ENCODE assay signal across 17 cellular contexts in genomic region chr18:23950644-23951043, GRCh38.
DNase-seq lines count a peak whose midpoint lies in the region; ATAC-seq and TF ChIP-seq lines count a peak whose summit lies in the region.
"Had no signal": no experiment of that assay in that cellular context is flagged by ENCODE, and none has a peak within 500 bp of the region (broad histone marks: within the 10 kb centered on the region; RNA-seq: fewer than 3 reads in every experiment).

No MANE protein-coding gene starts in this region.

- H2AFZ ChIP-seq in GM23338 (no peak overlapping the region), neural progenitor cell (replicated peaks) (no peak overlapping the region)

- H3K9me3 Mint-ChIP-seq in GM23338 (no peaks in the 10 kb centered on the region), endodermal cell (no peaks in the 10 kb centered on the region), neural progenitor cell (no peaks in the 10 kb centered on the region)
- H3K9me3 Mint-ChIP-seq: CD4-positive, CD25-positive, alpha-beta regulatory T cell; HFFc6 had no signal

- peak overlapping the region; percentile 95 for H3K27ac ChIP-seq in GM23338 (ENCODE audit: low read depth)
- H3K27ac ChIP-seq in HUES64 (ENCODE audit: low read depth, low read length) = peak overlapping the region; percentile 71
- no peak overlapping the region for H3K27ac ChIP-seq in endodermal cell (ENCODE audit: low read depth, low read length)
- no peak overlapping the region for H3K27ac ChIP-seq in neural progenitor cell
- H3K27ac ChIP-seq in gastroesophageal sphincter = no peak overlapping the region
- no peak overlapping the region for H3K27ac ChIP-seq in brain microvascular endothelial cell
- H3K27ac ChIP-seq: BLaER1 treated with 17β-estradiol and CSF1 and Interleukin-3, amounts not matched to agents 10 nM and 100 nM had no signal

- TF ChIP-seq CTCF in GM23338 (conservative IDR thresholded peaks at IDR 0.05; ENCODE audit: low read depth in 2 of 2) (no peak), endodermal cell (conservative IDR thresholded peaks at IDR 0.05) (no peak), neural progenitor cell (IDR thresholded peaks at IDR 0.05) (no peak), gastroesophageal sphincter (IDR thresholded peaks at IDR 0.05) (no peak), brain microvascular endothelial cell (IDR thresholded peaks at IDR 0.05; ENCODE audit: low read depth, low read length, missing control alignments) (no peak)

- TF ChIP-seq POLR2A in gastroesophageal sphincter (IDR thresholded peaks at IDR 0.05) = no peak

- 100% methylated on average over 1 of the region's 3 CpGs for WGBS in HUES64
- 75% methylated on average over 2 of the region's 3 CpGs; no CpG with 5 or more reads in 1 of the 2 experiments for WGBS in endodermal cell (ENCODE audit: insufficient coverage in 1 of 2, insufficient read length in 1 of 2), 2 experiments
- whole genome bisulfite sequencing in gastroesophageal sphincter (ENCODE audit: low coverage in 1 of 2), 2 donors = 88 to 98% methylated on average over 1 to 3 of the region's 3 CpGs

- ATAC-seq in GM23338 (peak; percentile 78), gastroesophageal sphincter (no peak)
- ATAC-seq: GM12878 had no signal

- H3F3A ChIP-seq in GM23338 (replicated peaks; ENCODE audit: low read depth) = peaks cover 22% of the 10 kb centered on the region; the same call in 1 of the 2 replicates
- H3F3A ChIP-seq in neural progenitor cell (ENCODE audit: low read depth) = peaks cover 11% of the 10 kb centered on the region

- H4K20me1 ChIP-seq in GM23338 (replicated peaks; ENCODE audit: insufficient read depth) (no peaks in the 10 kb centered on the region), neural progenitor cell (ENCODE audit: low read depth) (no peaks in the 10 kb centered on the region)
- H4K20me1 ChIP-seq: BLaER1 treated with 17β-estradiol and CSF1 and Interleukin-3, amounts not matched to agents 10 nM and 100 nM had no signal

- no peaks in the 10 kb centered on the region for H3K36me3 Mint-ChIP-seq in GM23338 (ENCODE audit: low read depth)
- H3K36me3 Mint-ChIP-seq in endodermal cell (ENCODE audit: low read depth) = no peaks in the 10 kb centered on the region
- H3K36me3 Mint-ChIP-seq in neural progenitor cell = no peaks in the 10 kb centered on the region
- H3K36me3 Mint-ChIP-seq: CD4-positive, CD25-positive, alpha-beta regulatory T cell had no signal

- peaks cover 30% of the 10 kb centered on the region for H3K4me1 ChIP-seq in GM23338 (ENCODE audit: insufficient read depth)
- H3K4me1 ChIP-seq in HUES64 (ENCODE audit: insufficient read depth, low read length) = peaks cover 40% of the 10 kb centered on the region
- H3K4me1 ChIP-seq in endodermal cell (ENCODE audit: control insufficient read depth, insufficient read depth, low read length) = peaks cover 10% of the 10 kb centered on the region
- peaks cover 23% of the 10 kb centered on the region for H3K4me1 ChIP-seq in neural progenitor cell
- no peaks in the 10 kb centered on the region for H3K4me1 ChIP-seq in gastroesophageal sphincter

- H3K79me2 ChIP-seq in GM23338 (replicated peaks; ENCODE audit: insufficient read depth) (no peaks in the 10 kb centered on the region), neural progenitor cell (ENCODE audit: low read depth) (no peaks in the 10 kb centered on the region)

- H3K4me1 Mint-ChIP-seq in GM23338 = peaks cover 30% of the 10 kb centered on the region
- H3K4me1 Mint-ChIP-seq in endodermal cell = peaks cover 29% of the 10 kb centered on the region
- H3K4me1 Mint-ChIP-seq in neural progenitor cell = peaks cover 17% of the 10 kb centered on the region

- no peaks in the 10 kb centered on the region; the same call in 1 of the 2 replicates for H3K9me2 ChIP-seq in GM23338 (ENCODE audit: insufficient read depth)

- no peaks in the 10 kb centered on the region for H3K9me3 ChIP-seq in HUES64 (ENCODE audit: insufficient read depth, low read depth, low read length)
- no peaks in the 10 kb centered on the region for H3K9me3 ChIP-seq in endodermal cell (ENCODE audit: control insufficient read depth, low read length)
- H3K9me3 ChIP-seq in neural progenitor cell (ENCODE audit: low read depth) = no peaks in the 10 kb centered on the region
- H3K9me3 ChIP-seq in gastroesophageal sphincter = no peaks in the 10 kb centered on the region
- H3K9me3 ChIP-seq: BLaER1 treated with 17β-estradiol and CSF1 and Interleukin-3, amounts not matched to agents 10 nM and 100 nM had no signal

- in situ Hi-C loops in brain microvascular endothelial cell (cut with HindIII; ENCODE audit: low pct_ligation_motif_present, low sequenced_read_pairs) = no loop called here

- H3K27ac Mint-ChIP-seq in GM23338 = no peak overlapping the region
- peak overlapping the region; percentile 28 for H3K27ac Mint-ChIP-seq in endodermal cell
- H3K27ac Mint-ChIP-seq in neural progenitor cell = no peak overlapping the region
- H3K27ac Mint-ChIP-seq: HFFc6 had no signal

- H3K4me3 ChIP-seq in GM23338 (peak overlapping the region; percentile 5; the same call in 1 of the 2 replicates), HUES64 (ENCODE audit: low read length) (no peak overlapping the region), endodermal cell (ENCODE audit: low read length) (peak overlapping the region; percentile 27), neural progenitor cell (no peak overlapping the region), gastroesophageal sphincter (no peak overlapping the region), brain microvascular endothelial cell (ENCODE audit: low read depth, low read length) (no peak overlapping the region)
- H3K4me3 ChIP-seq: BLaER1 treated with 17β-estradiol and CSF1 and Interleukin-3, amounts not matched to agents 10 nM and 100 nM; GM12878 had no signal

- TF ChIP-seq EP300 in gastroesophageal sphincter (IDR thresholded peaks at IDR 0.05) = no peak

- H3K36me3 ChIP-seq in GM23338 (ENCODE audit: insufficient read depth) = no peaks in the 10 kb centered on the region
- H3K36me3 ChIP-seq in HUES64 (ENCODE audit: insufficient read depth, low read length) = no peaks in the 10 kb centered on the region
- no peaks in the 10 kb centered on the region for H3K36me3 ChIP-seq in endodermal cell (ENCODE audit: control insufficient read depth, insufficient read depth, low read length)
- H3K36me3 ChIP-seq in neural progenitor cell = no peaks in the 10 kb centered on the region
- no peaks in the 10 kb centered on the region for H3K36me3 ChIP-seq in gastroesophageal sphincter
- no peaks in the 10 kb centered on the region for H3K36me3 ChIP-seq in brain microvascular endothelial cell (replicated peaks)
- H3K36me3 ChIP-seq: BLaER1 treated with 17β-estradiol and CSF1 and Interleukin-3, amounts not matched to agents 10 nM and 100 nM had no signal

- H3K9ac ChIP-seq in HUES64 (ENCODE audit: low read depth, low read length) (peak overlapping the region; percentile 18; the same call in 1 of the 2 replicates), endodermal cell (ENCODE audit: extremely low read depth, low read length, poor library complexity, severe bottlenecking) (no peak overlapping the region), neural progenitor cell (no peak overlapping the region)
- H3K9ac ChIP-seq: BLaER1 treated with 17β-estradiol and CSF1 and Interleukin-3, amounts not matched to agents 10 nM and 100 nM had no signal

- H3K4me3 Mint-ChIP-seq in GM23338 = no peak overlapping the region
- no peak overlapping the region for H3K4me3 Mint-ChIP-seq in endodermal cell
- no peak overlapping the region for H3K4me3 Mint-ChIP-seq in neural progenitor cell
- H3K4me3 Mint-ChIP-seq: CD4-positive, CD25-positive, alpha-beta regulatory T cell; HFFc6 had no signal

- H3K27me3 Mint-ChIP-seq in GM23338 (ENCODE audit: insufficient read depth, low read depth, poor library complexity) (peaks cover 2% of the 10 kb centered on the region), endodermal cell (ENCODE audit: insufficient read depth) (no peaks in the 10 kb centered on the region), neural progenitor cell (ENCODE audit: insufficient read depth, low read depth) (peaks cover 10% of the 10 kb centered on the region)
- H3K27me3 Mint-ChIP-seq: CD4-positive, CD25-positive, alpha-beta regulatory T cell had no signal

- H3K27me3 ChIP-seq in GM23338 (ENCODE audit: insufficient read depth) = no peaks in the 10 kb centered on the region
- H3K27me3 ChIP-seq in HUES64 (ENCODE audit: insufficient read depth, low read length) = no peaks in the 10 kb centered on the region
- no peaks in the 10 kb centered on the region for H3K27me3 ChIP-seq in endodermal cell (ENCODE audit: control insufficient read depth, insufficient read depth, low read length, poor library complexity, severe bottlenecking)
- H3K27me3 ChIP-seq in neural progenitor cell = no peaks in the 10 kb centered on the region
- no peaks in the 10 kb centered on the region for H3K27me3 ChIP-seq in gastroesophageal sphincter
- H3K27me3 ChIP-seq in brain microvascular endothelial cell (replicated peaks) = no peaks in the 10 kb centered on the region
- H3K27me3 ChIP-seq: BLaER1 treated with 17β-estradiol and CSF1 and Interleukin-3, amounts not matched to agents 10 nM and 100 nM had no signal

- H3K4me2 ChIP-seq in GM23338 = peak overlapping the region; percentile 45
- peak overlapping the region; percentile 53 for H3K4me2 ChIP-seq in neural progenitor cell
- H3K4me2 ChIP-seq: BLaER1 treated with 17β-estradiol and CSF1 and Interleukin-3, amounts not matched to agents 10 nM and 100 nM had no signal

- DNase-seq in GM23338 (ENCODE audit: low spot score) = peak; percentile 87
- DNase-seq in endodermal cell = peak; percentile 21
- peak; percentile 44 for DNase-seq in neural progenitor cell (ENCODE audit: low spot score)
- DNase-seq in brain microvascular endothelial cell = no peak
- DNase-seq in COR-L47 (lab: John Stamatoyannopoulos, UW) = no peak
- DNase-seq: 8988T; AML-193; CD4-positive, CD25-positive, alpha-beta regulatory T cell; DMS79; GOT3; HCEC 1CT; HFFc6; IMR-90 had no signal

TF ChIP-seq in GM23338, 12 proteins besides CTCF, POLR2A, EP300 and RAD21:
- TF ChIP-seq NANOG (IDR thresholded peaks at IDR 0.05; ENCODE audit: borderline replicate concordance) (peak; percentile 55; the same call in 1 of the 2 replicates), ZNF114 (CRISPR knock-in tag; IDR thresholded peaks at IDR 0.05) (no peak)

Comparison
In these comparisons a context has a peak if more than half of its experiments do, and no peak if none do; other contexts are left out.
1. DNase-seq: peak in GM23338 (single experiment), endodermal cell (single experiment) and neural progenitor cell (single experiment); none in brain microvascular endothelial cell (single experiment) and COR-L47 (single experiment).
2. H3K27ac ChIP-seq: peak in GM23338 (single experiment) and HUES64 (single experiment); none in endodermal cell (single experiment), neural progenitor cell (single experiment), gastroesophageal sphincter (0 of 4) and brain microvascular endothelial cell (single experiment).
3. H3K4me3 ChIP-seq: peak in GM23338 (single experiment) and endodermal cell (single experiment); none in HUES64 (single experiment), neural progenitor cell (single experiment), gastroesophageal sphincter (0 of 2) and brain microvascular endothelial cell (single experiment).